12 cellular contexts compared by ENCODE assay signal in genomic region chr11:68330700-68331337, GRCh38. TPM values are rescaled to one million over a fixed set of nuclear protein-coding genes. Genes with fewer than 3 reads are reported as not detected.
DNase-seq lines count a peak whose midpoint lies in the region; ATAC-seq and TF ChIP-seq lines count a peak whose summit lies in the region.
"Had no signal": no experiment of that assay in that cellular context is flagged by ENCODE, and none has a peak within 500 bp of the region (broad histone marks: within the 10 kb centered on the region; RNA-seq: fewer than 3 reads in every experiment).

No MANE protein-coding gene starts in this region.

- no peak for TF ChIP-seq EP300 in stomach (IDR thresholded peaks at IDR 0.05)

- H3K27ac Mint-ChIP-seq in activated CD4-positive, alpha-beta T cell treated with anti-CD3 and anti-CD28 coated beads, Interleukin-2, amount 10 ng/mL, durations not matched to agents 24 days and 14 days: no peak overlapping the region
- H3K27ac Mint-ChIP-seq in activated naive CD8-positive, alpha-beta T cell treated with anti-CD3 and anti-CD28 coated beads, Interleukin-2, amount 10 ng/mL, durations not matched to agents 7 days and 5 days: peak overlapping the region; percentile 91
- H3K27ac Mint-ChIP-seq: activated T-helper 2 cell treated with anti-CD3 and anti-CD28 coated beads, Interferon-gamma antibody, Interleukin-2, Interleukin-4, amounts not matched to agents 10 μg/mL and 5 μg/mL and 100 μg/mL, durations not matched to agents 14 hours and 24 hours and 36 hours had no signal

- H3K36me3 Mint-ChIP-seq in activated CD4-positive, alpha-beta T cell treated with anti-CD3 and anti-CD28 coated beads, Interleukin-2, amount 10 ng/mL, durations not matched to agents 24 days and 14 days (ENCODE audit: low read depth): peaks cover 2% of the 10 kb centered on the region
- peaks cover 8% of the 10 kb centered on the region for H3K36me3 Mint-ChIP-seq in activated naive CD8-positive, alpha-beta T cell treated with anti-CD3 and anti-CD28 coated beads, Interleukin-2, amount 10 ng/mL, durations not matched to agents 7 days and 5 days

- peak; percentile 5 for ATAC-seq in activated naive CD8-positive, alpha-beta T cell treated with anti-CD3 and anti-CD28 coated beads, Interleukin-2, amount 10 ng/mL, durations not matched to agents 7 days and 5 days (ENCODE audit: low read depth)
- ATAC-seq in right lobe of liver: peak in 2 of 4 donors; percentile 2 to 20

- H3K27me3 ChIP-seq in right lobe of liver (no peaks in the 10 kb centered on the region), stomach (no peaks in the 10 kb centered on the region), prostate gland (replicated peaks; ENCODE audit: insufficient read depth) (no peaks in the 10 kb centered on the region)

- H3K36me3 ChIP-seq in right lobe of liver (no peaks in the 10 kb centered on the region), stomach (no peaks in the 10 kb centered on the region), prostate gland (no peaks in the 10 kb centered on the region)

- no peaks in the 10 kb centered on the region for H3K9me3 Mint-ChIP-seq in activated CD4-positive, alpha-beta T cell treated with anti-CD3 and anti-CD28 coated beads, Interleukin-2, amount 10 ng/mL, durations not matched to agents 24 days and 14 days
- no peaks in the 10 kb centered on the region for H3K9me3 Mint-ChIP-seq in activated naive CD8-positive, alpha-beta T cell treated with anti-CD3 and anti-CD28 coated beads, Interleukin-2, amount 10 ng/mL, durations not matched to agents 7 days and 5 days
- H3K9me3 Mint-ChIP-seq: activated T-helper 2 cell treated with anti-CD3 and anti-CD28 coated beads, Interferon-gamma antibody, Interleukin-2, Interleukin-4, amounts not matched to agents 10 μg/mL and 5 μg/mL and 100 μg/mL, durations not matched to agents 14 hours and 24 hours and 36 hours had no signal

- TF ChIP-seq CTCF in right lobe of liver (IDR thresholded peaks at IDR 0.05): no peak
- TF ChIP-seq CTCF in stomach (IDR thresholded peaks at IDR 0.05): no peak
- no peak for TF ChIP-seq CTCF in prostate gland (IDR thresholded peaks at IDR 0.05)

- intact Hi-C loops in activated CD4-positive, alpha-beta T cell treated with anti-CD3 and anti-CD28 coated beads, Interleukin-2, amount 10 ng/mL, durations not matched to agents 24 days and 14 days (cut with micrococcal nuclease): no loop called here
- intact Hi-C loops in right lobe of liver (cut with DNase I) (no loop called here), stomach (cut with DNase I; ENCODE audit: low total_unique reads) (no loop called here), prostate gland (cut with DNase I) (no loop called here)

- H3K4me3 Mint-ChIP-seq in activated CD4-positive, alpha-beta T cell treated with anti-CD3 and anti-CD28 coated beads, Interleukin-2, amount 10 ng/mL, durations not matched to agents 24 days and 14 days: peak overlapping the region; percentile 69
- peak overlapping the region; percentile 82 for H3K4me3 Mint-ChIP-seq in activated naive CD8-positive, alpha-beta T cell treated with anti-CD3 and anti-CD28 coated beads, Interleukin-2, amount 10 ng/mL, durations not matched to agents 7 days and 5 days

- DNase-seq in activated CD4-positive, alpha-beta T cell treated with anti-CD3 and anti-CD28 coated beads, Interleukin-2, amount 10 ng/mL, durations not matched to agents 24 days and 14 days: no peak
- no peak for DNase-seq in activated CD4-positive, alpha-beta T cell treated with anti-CD3 and anti-CD28 coated beads, Interleukin-2, amount 50 U/mL, for 1 hour
- DNase-seq in activated naive CD8-positive, alpha-beta T cell treated with anti-CD3 and anti-CD28 coated beads, Interleukin-2, amount 10 ng/mL, durations not matched to agents 7 days and 5 days: no peak
- DNase-seq in right lobe of liver (peak in 1 of 3 donors; percentile 30), stomach (no peak), DMS 273 (lab: John Stamatoyannopoulos, UW; ENCODE audit: unreplicated experiment) (no peak), prostate gland (ENCODE audit: low spot score) (no peak), SKM-1 treated with dmso at 0.1 percent for 144 hours (lab: John Stamatoyannopoulos, UW; ENCODE audit: unreplicated experiment) (no peak)
- DNase-seq: NCI-H1105, NCI-H524, SW 1271 had no signal

- 29% methylated on average over 7 of the region's 16 CpGs for WGBS in right lobe of liver (ENCODE audit: insufficient coverage, low coverage, low lambda C conversion rate, missing lambda C conversion rate)
- WGBS in stomach, 5 donors: 59 to 73% (median 64%) methylated on average over 15 to 16 of the region's 16 CpGs
- 81% methylated on average over 16 of the region's 16 CpGs for WGBS in prostate gland

- H3K9me3 ChIP-seq in right lobe of liver (no peaks in the 10 kb centered on the region), stomach (no peaks in the 10 kb centered on the region), prostate gland (no peaks in the 10 kb centered on the region)

- H3K4me1 Mint-ChIP-seq in activated CD4-positive, alpha-beta T cell treated with anti-CD3 and anti-CD28 coated beads, Interleukin-2, amount 10 ng/mL, durations not matched to agents 24 days and 14 days: peaks cover 53% of the 10 kb centered on the region
- H3K4me1 Mint-ChIP-seq in activated naive CD8-positive, alpha-beta T cell treated with anti-CD3 and anti-CD28 coated beads, Interleukin-2, amount 10 ng/mL, durations not matched to agents 7 days and 5 days: peaks cover 71% of the 10 kb centered on the region

- TF ChIP-seq POLR2A in right lobe of liver (IDR thresholded peaks at IDR 0.05) (no peak), stomach (IDR thresholded peaks at IDR 0.05) (no peak), prostate gland (IDR thresholded peaks at IDR 0.05) (no peak)

- POLR2A ChIA-PET in activated naive CD8-positive, alpha-beta T cell treated with anti-CD3 and anti-CD28 coated beads, Interleukin-2, amount 10 ng/mL, durations not matched to agents 7 days and 5 days (lab: Charles Lee): interaction anchor here (0.6 to 1.3 kb wide), 6 partner anchors 9 to 129 kb away, joined by 3 to 5 read pairs (median 4); partner anchors contain the start of gene PPP6R3

- H3K27ac ChIP-seq in right lobe of liver (peak overlapping the region; percentile 54 to 83 (median 54)), stomach (peak overlapping the region; percentile 60 to 86 (median 78)), prostate gland (no peak overlapping the region)

- H3K27me3 Mint-ChIP-seq in activated CD4-positive, alpha-beta T cell treated with anti-CD3 and anti-CD28 coated beads, Interleukin-2, amount 10 ng/mL, durations not matched to agents 24 days and 14 days: no peaks in the 10 kb centered on the region
- peaks cover 2% of the 10 kb centered on the region for H3K27me3 Mint-ChIP-seq in activated naive CD8-positive, alpha-beta T cell treated with anti-CD3 and anti-CD28 coated beads, Interleukin-2, amount 10 ng/mL, durations not matched to agents 7 days and 5 days

- H3K4me1 ChIP-seq in right lobe of liver (peaks cover 0 to 81% (median 40%) of the 10 kb centered on the region in 4 donors), stomach (peaks cover 56 to 91% (median 78%) of the 10 kb centered on the region in 4 donors), prostate gland (replicated peaks) (no peaks in the 10 kb centered on the region)

- H3K4me3 ChIP-seq in right lobe of liver (peak overlapping the region in 1 of 3 donors; percentile 7), stomach (no peak overlapping the region), prostate gland (no peak overlapping the region)

RNA-seq across cellular contexts. Expression of gene LRP5, which starts 18.4 kb away (rescaled TPM):
- total RNA-seq in activated CD4-positive, alpha-beta T cell treated with anti-CD3 and anti-CD28 coated beads, Interleukin-2, amount 10 ng/mL, durations not matched to agents 24 days and 14 days: 23.8 and 33.8 TPM in 2 replicates
- 10 to 100 TPM; 22.3 to 23.3 TPM for total RNA-seq in activated naive CD8-positive, alpha-beta T cell treated with anti-CD3 and anti-CD28 coated beads, Interleukin-2, amount 10 ng/mL, durations not matched to agents 7 days and 5 days
- total RNA-seq in right lobe of liver (100 to 1,000 TPM in 2 of 6 experiments, 10 to 100 TPM in 4; 74.4 to 120 (median 88.2) TPM), stomach (100 to 1,000 TPM in 2 of 5 donors, 10 to 100 TPM in 3; 36.5 to 152 (median 64.7) TPM), prostate gland (10 to 100 TPM; 48.3 to 57.1 TPM)
- 10 to 100 TPM; 11.8 to 42.4 (median 26.6) TPM for polyA plus RNA-seq in stomach

RNA-seq across cellular contexts. Expression of gene C11orf24, which starts 59.0 kb away (rescaled TPM):
- total RNA-seq in activated CD4-positive, alpha-beta T cell treated with anti-CD3 and anti-CD28 coated beads, Interleukin-2, amount 10 ng/mL, durations not matched to agents 24 days and 14 days: 38.0 and 43.2 TPM in 2 replicates
- 10 to 100 TPM; 23.1 to 23.5 TPM for total RNA-seq in activated naive CD8-positive, alpha-beta T cell treated with anti-CD3 and anti-CD28 coated beads, Interleukin-2, amount 10 ng/mL, durations not matched to agents 7 days and 5 days
- total RNA-seq in right lobe of liver: 10 to 100 TPM; 39.4 to 70.9 (median 62.4) TPM
- total RNA-seq in stomach: 10 to 100 TPM in 4 of 5 donors, 1 to 10 TPM in 1; 5.8 to 35.1 (median 18.0) TPM
- polyA plus RNA-seq in stomach: 10 to 100 TPM; 16.3 to 24.6 (median 22.3) TPM
- total RNA-seq in prostate gland: 10 to 100 TPM; 25.1 to 61.0 TPM

Comparison
In these comparisons a context has a peak if more than half of its experiments do, and no peak if none do; other contexts are left out.
1. H3K27ac ChIP-seq: peak in right lobe of liver (3 of 3) and stomach (5 of 5); none in prostate gland (0 of 2).